Comparison of ENCODE assay signal across 8 cellular contexts in genomic region chr18:2572144-2572682, GRCh38. TPM values are rescaled to one million over a fixed set of nuclear protein-coding genes. Genes with fewer than 3 reads are reported as not detected.
A peak's percentile ranks its signal among the peaks of the same experiment; 100 is the strongest.
DNase-seq lines count a peak whose midpoint lies in the region; ATAC-seq and TF ChIP-seq lines count a peak whose summit lies in the region.

No MANE protein-coding gene starts in this region.

- peaks cover 73% of the 10 kb centered on the region for H3K79me2 ChIP-seq in osteoblast (ENCODE audit: insufficient read depth, low read length)

- H3K4me2 ChIP-seq in osteoblast (ENCODE audit: insufficient read depth, low read length): peak overlapping the region; percentile 84

- TF ChIP-seq CTCF in osteoblast (IDR thresholded peaks at IDR 0.05; ENCODE audit: extremely low read depth, low read depth, low read length): no peak

- H3K27me3 ChIP-seq in osteoblast (ENCODE audit: insufficient read depth, low read length): no peaks in the 10 kb centered on the region

- intact Hi-C loops in activated CD4-positive, alpha-beta T cell treated with anti-CD3 and anti-CD28 coated beads for 36 hours (cut with DNase I, micrococcal nuclease): loop anchor here (2.0 to 5.0 kb wide), 7 partner anchors 17 to 1030 kb away; partner anchors contain the start of genes EMILIN2 (in 1 of the 2) and MYL12B (in 1 of the 2)

- H2AFZ ChIP-seq in osteoblast (ENCODE audit: low read length): peak overlapping the region; percentile 98

- peaks cover 9% of the 10 kb centered on the region for H3K36me3 ChIP-seq in osteoblast (ENCODE audit: insufficient read depth, low read length)

- peaks cover 28% of the 10 kb centered on the region for H3K4me1 ChIP-seq in osteoblast (ENCODE audit: insufficient read depth, low read length)

- POLR2A ChIA-PET in activated CD4-positive, alpha-beta T cell treated with anti-CD3 and anti-CD28 coated beads for 36 hours (lab: Charles Lee): interaction anchor here (1.1 to 1.3 kb wide), 2 partner anchors 84 to 85 kb away, joined by 3 read pairs; no protein-coding TSS in a partner anchor

- peaks cover 50% of the 10 kb centered on the region for H3K36me3 Mint-ChIP-seq in activated CD4-positive, alpha-beta T cell treated with anti-CD3 and anti-CD28 coated beads for 36 hours (ENCODE audit: low read depth)
- peaks cover 3% of the 10 kb centered on the region for H3K36me3 Mint-ChIP-seq in IgD-negative memory B cell

- H3K4me3 ChIP-seq in osteoblast (ENCODE audit: insufficient read depth, low read length): peak overlapping the region; percentile 93

- CTCF ChIA-PET in activated CD4-positive, alpha-beta T cell treated with anti-CD3 and anti-CD28 coated beads for 36 hours (lab: Charles Lee): interaction anchor here (0.8 to 1.7 kb wide), 5 partner anchors 55 to 726 kb away, joined by 3 to 5 read pairs (median 3); partner anchors contain the start of gene SMCHD1

- peak overlapping the region; percentile 99 for H3K27ac ChIP-seq in osteoblast (ENCODE audit: low read depth, low read length)

- peak; percentile 45 for ATAC-seq in activated CD4-positive, alpha-beta T cell treated with anti-CD3 and anti-CD28 coated beads for 36 hours
- ATAC-seq in HG03139 (IDR thresholded peaks at IDR 0.05; ENCODE audit: unreplicated experiment): no peak

- H3K9me3 ChIP-seq in osteoblast (ENCODE audit: low read depth, low read length): no peaks in the 10 kb centered on the region

- H3K27ac Mint-ChIP-seq in activated CD4-positive, alpha-beta T cell treated with anti-CD3 and anti-CD28 coated beads for 36 hours: peak overlapping the region; percentile 95
- H3K27ac Mint-ChIP-seq in IgD-negative memory B cell: peak overlapping the region; percentile 33 to 99 (median 97)

- H3K27me3 Mint-ChIP-seq in activated CD4-positive, alpha-beta T cell treated with anti-CD3 and anti-CD28 coated beads for 36 hours: no peaks in the 10 kb centered on the region
- no peaks in the 10 kb centered on the region for H3K27me3 Mint-ChIP-seq in IgD-negative memory B cell

- no peaks in the 10 kb centered on the region for H3K9me3 Mint-ChIP-seq in activated CD4-positive, alpha-beta T cell treated with anti-CD3 and anti-CD28 coated beads for 36 hours (ENCODE audit: low read depth)
- H3K9me3 Mint-ChIP-seq in IgD-negative memory B cell: no peaks in the 10 kb centered on the region

- H4K20me1 ChIP-seq in osteoblast (ENCODE audit: insufficient read depth, low read length): no peaks in the 10 kb centered on the region

- peaks cover 50% of the 10 kb centered on the region for H3K4me1 Mint-ChIP-seq in activated CD4-positive, alpha-beta T cell treated with anti-CD3 and anti-CD28 coated beads for 36 hours
- peaks cover 33 to 58% (median 35%) of the 10 kb centered on the region in 3 donors for H3K4me1 Mint-ChIP-seq in IgD-negative memory B cell

- H3K4me3 Mint-ChIP-seq in activated CD4-positive, alpha-beta T cell treated with anti-CD3 and anti-CD28 coated beads for 36 hours: peak overlapping the region; percentile 98
- H3K4me3 Mint-ChIP-seq in IgD-negative memory B cell: peak overlapping the region; percentile 98 to 100 (median 99)

- peak; percentile 23 for DNase-seq in activated CD4-positive, alpha-beta T cell treated with anti-CD3 and anti-CD28 coated beads for 36 hours
- no peak for DNase-seq in activated CD4-positive, alpha-beta T cell treated with anti-CD3 and anti-CD28 coated beads for 48 hours
- DNase-seq in central memory CD4-positive, alpha-beta T cell: peak; percentile 19
- DNase-seq in osteoblast (ENCODE audit: insufficient read length, low spot score, missing footprints): no peak
- DNase-seq in HCEC 1CT: no peak
- no peak for DNase-seq in inferior parietal cortex (ENCODE audit: extremely low spot score)

RNA-seq across cellular contexts. Expression of gene NDC80, which starts 0.9 kb away (rescaled TPM):
- total RNA-seq in activated CD4-positive, alpha-beta T cell treated with anti-CD3 and anti-CD28 coated beads for 36 hours: 10 to 100 TPM; 84.7 to 88.5 TPM
- 2.5 TPM for polyA plus RNA-seq in IgD-negative memory B cell
- total RNA-seq in osteoblast: 2.2 and 3.5 TPM in 2 replicates

RNA-seq across cellular contexts. Expression of gene METTL4, which starts 0.9 kb away (rescaled TPM):
- total RNA-seq in activated CD4-positive, alpha-beta T cell treated with anti-CD3 and anti-CD28 coated beads for 36 hours: 10 to 100 TPM; 12.8 to 22.0 TPM
- polyA plus RNA-seq in IgD-negative memory B cell: 11.6 TPM
- total RNA-seq in osteoblast: 8.8 and 10.5 TPM in 2 replicates

Comparison
In these comparisons a context has a peak if more than half of its experiments do, and no peak if none do; other contexts are left out.
1. DNase-seq: peak in activated CD4-positive, alpha-beta T cell treated with anti-CD3 and anti-CD28 coated beads for 36 hours (single experiment) and central memory CD4-positive, alpha-beta T cell (single experiment); none in activated CD4-positive, alpha-beta T cell treated with anti-CD3 and anti-CD28 coated beads for 48 hours (single experiment), osteoblast (single experiment), HCEC 1CT (single experiment) and inferior parietal cortex (single experiment).
2. RNA of gene NDC80, which starts 0.9 kb away (total RNA-seq): 84.7 to 88.5 TPM in activated CD4-positive, alpha-beta T cell treated with anti-CD3 and anti-CD28 coated beads for 36 hours; 2.2 to 3.5 TPM in osteoblast; every median in the first group is over 10 times any median in the second.